In genomic region chr9:2017209-2017458, GRCh38 we compare ENCODE assay signal across 8 cellular contexts. TPM values are rescaled to one million over a fixed set of nuclear protein-coding genes. Genes with fewer than 3 reads are reported as not detected.
DNase-seq lines count a peak whose midpoint lies in the region; ATAC-seq lines count a peak whose summit lies in the region.

No MANE protein-coding gene starts in this region.

- peaks cover 43% of the 10 kb centered on the region for H3K36me3 Mint-ChIP-seq in dendritic cell treated with granulocyte-macrophage colony-stimulating factor and Interleukin-4, amounts not matched to agents 40 ng/mL and 50 ng/mL, for 4 days (ENCODE audit: low read depth)

- no peaks in the 10 kb centered on the region for H3K27me3 ChIP-seq in ACC112 (ENCODE audit: insufficient read depth, low read length)
- H3K27me3 ChIP-seq in MG63 = no peaks in the 10 kb centered on the region
- peaks cover 6% of the 10 kb centered on the region for H3K27me3 ChIP-seq in mucosa of stomach (ENCODE audit: control insufficient read depth, insufficient read depth, low read length)

- DNase-seq in MG63 (no peak), GOT3 (lab: John Stamatoyannopoulos, UW) (no peak)

- peak overlapping the region; percentile 23; the same call in 1 of the 2 replicates for H3K27ac ChIP-seq in ACC112 (ENCODE audit: low read depth, low read length)

- no peaks in the 10 kb centered on the region for H3K9me3 Mint-ChIP-seq in dendritic cell treated with granulocyte-macrophage colony-stimulating factor and Interleukin-4, amounts not matched to agents 40 ng/mL and 50 ng/mL, for 4 days

- H3K36me3 ChIP-seq in ACC112 (ENCODE audit: insufficient read depth, low read length) (no peaks in the 10 kb centered on the region), MG63 (no peaks in the 10 kb centered on the region), mucosa of stomach (ENCODE audit: control insufficient read depth, insufficient read depth, low read length) (no peaks in the 10 kb centered on the region)

- intact Hi-C loops in dendritic cell treated with granulocyte-macrophage colony-stimulating factor and Interleukin-4, amounts not matched to agents 40 ng/mL and 50 ng/mL, for 4 days (cut with micrococcal nuclease) = loop anchor here (5.0 kb wide), 2 partner anchors 140 to 825 kb away; partner anchors contain the start of gene PUM3

- H3K4me1 ChIP-seq in ACC112 (ENCODE audit: control insufficient read depth, insufficient read depth, low read length, unreplicated experiment) (peaks cover 13% of the 10 kb centered on the region), mucosa of stomach (ENCODE audit: control insufficient read depth, insufficient read depth, low read length) (peaks cover 12% of the 10 kb centered on the region)

- peak overlapping the region; percentile 96 for H3K27ac Mint-ChIP-seq in dendritic cell treated with granulocyte-macrophage colony-stimulating factor and Interleukin-4, amounts not matched to agents 40 ng/mL and 50 ng/mL, for 4 days

- peaks cover 35% of the 10 kb centered on the region for H3K79me2 ChIP-seq in ACC112 (ENCODE audit: control insufficient read depth, insufficient read depth, low read length, unreplicated experiment)

- peak overlapping the region; percentile 26 for H2AFZ ChIP-seq in ACC112 (ENCODE audit: low read length, unreplicated experiment)

- peaks cover 18% of the 10 kb centered on the region for H3K4me1 Mint-ChIP-seq in dendritic cell treated with granulocyte-macrophage colony-stimulating factor and Interleukin-4, amounts not matched to agents 40 ng/mL and 50 ng/mL, for 4 days (ENCODE audit: low read depth)

- ATAC-seq in HG02973 (IDR thresholded peaks at IDR 0.05; ENCODE audit: unreplicated experiment) (no peak), GM18868 (IDR thresholded peaks at IDR 0.05; ENCODE audit: unreplicated experiment) (no peak), GM19351 (IDR thresholded peaks at IDR 0.05; ENCODE audit: unreplicated experiment) (no peak)

- H3K4me3 ChIP-seq in ACC112 (ENCODE audit: low read depth, low read length) (peak overlapping the region; percentile 94), MG63 (peak overlapping the region; percentile 87), mucosa of stomach (ENCODE audit: low read length) (peak overlapping the region; percentile 80)

- no peaks in the 10 kb centered on the region for H3K9me3 ChIP-seq in MG63
- no peaks in the 10 kb centered on the region for H3K9me3 ChIP-seq in mucosa of stomach (ENCODE audit: control insufficient read depth, low read length)

- H3K4me3 Mint-ChIP-seq in dendritic cell treated with granulocyte-macrophage colony-stimulating factor and Interleukin-4, amounts not matched to agents 40 ng/mL and 50 ng/mL, for 4 days = peak overlapping the region; percentile 94

- peak overlapping the region; percentile 88 for H3K9ac ChIP-seq in mucosa of stomach (ENCODE audit: low read length)

- no peaks in the 10 kb centered on the region for H3K27me3 Mint-ChIP-seq in dendritic cell treated with granulocyte-macrophage colony-stimulating factor and Interleukin-4, amounts not matched to agents 40 ng/mL and 50 ng/mL, for 4 days

RNA-seq across cellular contexts. Expression of gene SMARCA2, which starts 2.0 kb away (rescaled TPM):
- total RNA-seq in MG63 (2014; rRNA removed; shearing (Covaris generic); ENCODE audit: low replicate concordance) = 15.2 and 75.5 TPM in 2 replicates
